Comparison of ENCODE assay signal across 1 cellular context in the genomic region with DNA sequence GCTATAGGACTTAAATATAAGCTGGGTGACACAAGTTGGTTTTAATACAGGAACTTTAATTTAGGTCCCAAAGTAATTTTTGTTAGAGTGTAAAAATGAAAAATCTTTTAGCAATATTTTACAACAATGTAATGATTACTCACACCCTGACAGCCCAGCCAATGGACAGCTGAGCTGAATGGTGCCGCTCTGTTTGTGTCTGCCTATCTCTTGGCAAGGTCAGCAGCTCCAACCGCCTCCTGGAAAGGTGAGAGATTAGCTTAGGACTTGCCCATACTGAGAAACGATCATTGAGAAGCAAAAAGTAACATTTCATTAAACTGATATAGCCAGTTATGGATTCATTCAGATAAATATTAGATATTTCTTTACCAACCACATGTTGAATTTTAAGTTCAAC.
TF ChIP-seq lines count a peak whose summit lies in the region.

No MANE protein-coding gene starts in this region.

TF ChIP-seq in GM23338, 12 proteins besides CTCF, POLR2A, EP300 and RAD21 (continued from another document):
- TF ChIP-seq, protein P1, sequence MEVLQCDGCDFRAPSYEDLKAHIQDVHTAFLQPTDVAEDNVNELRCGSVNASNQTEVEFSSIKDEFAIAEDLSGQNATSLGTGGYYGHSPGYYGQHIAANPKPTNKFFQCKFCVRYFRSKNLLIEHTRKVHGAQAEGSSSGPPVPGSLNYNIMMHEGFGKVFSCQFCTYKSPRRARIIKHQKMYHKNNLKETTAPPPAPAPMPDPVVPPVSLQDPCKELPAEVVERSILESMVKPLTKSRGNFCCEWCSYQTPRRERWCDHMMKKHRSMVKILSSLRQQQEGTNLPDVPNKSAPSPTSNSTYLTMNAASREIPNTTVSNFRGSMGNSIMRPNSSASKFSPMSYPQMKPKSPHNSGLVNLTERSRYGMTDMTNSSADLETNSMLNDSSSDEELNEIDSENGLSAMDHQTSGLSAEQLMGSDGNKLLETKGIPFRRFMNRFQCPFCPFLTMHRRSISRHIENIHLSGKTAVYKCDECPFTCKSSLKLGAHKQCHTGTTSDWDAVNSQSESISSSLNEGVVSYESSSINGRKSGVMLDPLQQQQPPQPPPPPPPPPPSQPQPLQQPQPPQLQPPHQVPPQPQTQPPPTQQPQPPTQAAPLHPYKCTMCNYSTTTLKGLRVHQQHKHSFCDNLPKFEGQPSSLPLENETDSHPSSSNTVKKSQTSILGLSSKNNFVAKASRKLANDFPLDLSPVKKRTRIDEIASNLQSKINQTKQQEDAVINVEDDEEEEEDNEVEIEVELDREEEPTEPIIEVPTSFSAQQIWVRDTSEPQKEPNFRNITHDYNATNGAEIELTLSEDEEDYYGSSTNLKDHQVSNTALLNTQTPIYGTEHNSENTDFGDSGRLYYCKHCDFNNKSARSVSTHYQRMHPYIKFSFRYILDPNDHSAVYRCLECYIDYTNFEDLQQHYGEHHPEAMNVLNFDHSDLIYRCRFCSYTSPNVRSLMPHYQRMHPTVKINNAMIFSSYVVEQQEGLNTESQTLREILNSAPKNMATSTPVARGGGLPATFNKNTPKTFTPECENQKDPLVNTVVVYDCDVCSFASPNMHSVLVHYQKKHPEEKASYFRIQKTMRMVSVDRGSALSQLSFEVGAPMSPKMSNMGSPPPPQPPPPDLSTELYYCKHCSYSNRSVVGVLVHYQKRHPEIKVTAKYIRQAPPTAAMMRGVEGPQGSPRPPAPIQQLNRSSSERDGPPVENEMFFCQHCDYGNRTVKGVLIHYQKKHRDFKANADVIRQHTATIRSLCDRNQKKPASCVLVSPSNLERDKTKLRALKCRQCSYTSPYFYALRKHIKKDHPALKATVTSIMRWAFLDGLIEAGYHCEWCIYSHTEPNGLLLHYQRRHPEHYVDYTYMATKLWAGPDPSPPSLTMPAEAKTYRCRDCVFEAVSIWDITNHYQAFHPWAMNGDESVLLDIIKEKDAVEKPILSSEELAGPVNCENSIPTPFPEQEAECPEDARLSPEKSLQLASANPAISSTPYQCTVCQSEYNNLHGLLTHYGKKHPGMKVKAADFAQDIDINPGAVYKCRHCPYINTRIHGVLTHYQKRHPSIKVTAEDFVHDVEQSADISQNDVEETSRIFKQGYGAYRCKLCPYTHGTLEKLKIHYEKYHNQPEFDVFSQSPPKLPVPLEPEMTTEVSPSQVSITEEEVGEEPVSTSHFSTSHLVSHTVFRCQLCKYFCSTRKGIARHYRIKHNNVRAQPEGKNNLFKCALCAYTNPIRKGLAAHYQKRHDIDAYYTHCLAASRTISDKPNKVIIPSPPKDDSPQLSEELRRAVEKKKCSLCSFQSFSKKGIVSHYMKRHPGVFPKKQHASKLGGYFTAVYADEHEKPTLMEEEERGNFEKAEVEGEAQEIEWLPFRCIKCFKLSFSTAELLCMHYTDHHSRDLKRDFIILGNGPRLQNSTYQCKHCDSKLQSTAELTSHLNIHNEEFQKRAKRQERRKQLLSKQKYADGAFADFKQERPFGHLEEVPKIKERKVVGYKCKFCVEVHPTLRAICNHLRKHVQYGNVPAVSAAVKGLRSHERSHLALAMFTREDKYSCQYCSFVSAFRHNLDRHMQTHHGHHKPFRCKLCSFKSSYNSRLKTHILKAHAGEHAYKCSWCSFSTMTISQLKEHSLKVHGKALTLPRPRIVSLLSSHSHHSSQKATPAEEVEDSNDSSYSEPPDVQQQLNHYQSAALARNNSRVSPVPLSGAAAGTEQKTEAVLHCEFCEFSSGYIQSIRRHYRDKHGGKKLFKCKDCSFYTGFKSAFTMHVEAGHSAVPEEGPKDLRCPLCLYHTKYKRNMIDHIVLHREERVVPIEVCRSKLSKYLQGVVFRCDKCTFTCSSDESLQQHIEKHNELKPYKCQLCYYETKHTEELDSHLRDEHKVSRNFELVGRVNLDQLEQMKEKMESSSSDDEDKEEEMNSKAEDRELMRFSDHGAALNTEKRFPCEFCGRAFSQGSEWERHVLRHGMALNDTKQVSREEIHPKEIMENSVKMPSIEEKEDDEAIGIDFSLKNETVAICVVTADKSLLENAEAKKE (CRISPR knock-in tag; IDR thresholded peaks at IDR 0.05): no peak
- TF ChIP-seq CREB1 (CRISPR knock-in tag; IDR thresholded peaks at IDR 0.05; ENCODE audit: low read depth) (no peak), STAT1 (IDR thresholded peaks at IDR 0.05; ENCODE audit: unreplicated experiment) (no peak), ZNF114 (CRISPR knock-in tag; IDR thresholded peaks at IDR 0.05) (no peak), POLR2AphosphoS5 (IDR thresholded peaks at IDR 0.05; ENCODE audit: low read depth) (no peak), NANOG (IDR thresholded peaks at IDR 0.05; ENCODE audit: borderline replicate concordance) (no peak)
